In the genomic region with DNA sequence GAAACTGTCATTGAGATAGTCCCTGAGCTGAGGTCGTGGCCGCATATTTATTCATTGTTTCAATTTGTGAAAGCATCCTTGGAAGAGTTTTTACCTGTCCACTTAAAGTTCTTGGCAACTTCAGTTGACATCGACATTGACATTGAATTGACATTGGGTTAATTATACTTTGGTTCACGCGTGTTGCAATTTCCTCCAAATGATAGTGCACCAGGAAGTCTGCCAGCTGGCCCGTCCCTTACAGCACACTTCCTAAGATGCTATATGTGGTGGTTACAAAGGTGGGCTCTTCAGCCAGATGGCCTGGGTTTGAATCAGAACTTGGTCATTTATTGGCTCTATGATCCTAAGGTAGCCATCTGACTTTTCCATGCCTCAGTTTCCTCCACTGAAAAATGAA, we compare ENCODE assay signal across 33 cellular contexts.
"Had no signal": no experiment of that assay in that cellular context is flagged by ENCODE, and none has a peak within 500 bp of the region (broad histone marks: within the 10 kb centered on the region; RNA-seq: fewer than 3 reads in every experiment).

No MANE protein-coding gene starts in this region.

- H3K4me1 ChIP-seq: esophagus muscularis mucosa, foreskin keratinocyte, gastrocnemius medialis had no signal

- H3K27ac ChIP-seq: brain microvascular endothelial cell, esophagus muscularis mucosa, foreskin keratinocyte, gastrocnemius medialis, WERI-Rb-1 had no signal

- H3K36me3 ChIP-seq: brain microvascular endothelial cell, esophagus muscularis mucosa, gastrocnemius medialis, WERI-Rb-1 had no signal

- DNase-seq: activated B cell treated with CpG ODN at 0.5 μM for 24 hours; activated CD4-positive, alpha-beta T cell treated with anti-CD3 and anti-CD28 coated beads for 48 hours; activated CD4-positive, alpha-beta T cell treated with anti-CD3 and anti-CD28 coated beads, Interleukin-2, amount 50 U/mL, for 1 hour; activated CD4-positive, alpha-beta T cell treated with anti-CD3 and anti-CD28 coated beads, Interleukin-2, amount 50 U/mL, for 48 hours; activated CD8-positive, alpha-beta memory T cell treated with anti-CD3 and anti-CD28 coated beads for 24 hours; activated CD8-positive, alpha-beta T cell treated with anti-CD3 and anti-CD28 coated beads for 36 hours; activated effector memory CD4-positive, alpha-beta T cell treated with Interleukin-2 at 50 U/mL for 16 hours; activated gamma-delta T cell treated with Interleukin-2 at 50 U/mL for 16 hours; activated naive CD4-positive, alpha-beta T cell treated with anti-CD3 and anti-CD28 coated beads, Interleukin-2, amount 50 U/mL, for 16 hours; activated naive CD4-positive, alpha-beta T cell treated with Interleukin-2 at 50 U/mL for 16 hours; activated T-cell treated with anti-CD3 and anti-CD28 coated beads, Interleukin-2, amount 50 U/mL, for 4 hours; amniotic stem cell; anterior cingulate cortex; brain microvascular endothelial cell; caudate nucleus; cortex of kidney; dermis blood vessel endothelial cell; effector CD4-positive, alpha-beta T cell; effector memory CD8-positive, alpha-beta T cell; erythroblast; foreskin keratinocyte; gastrocnemius medialis; glutamatergic neuron; T-helper 1 cell; T-helper 17 cell; T1000; WERI-Rb-1 had no signal

- H3K27me3 ChIP-seq: brain microvascular endothelial cell, esophagus muscularis mucosa, foreskin keratinocyte, gastrocnemius medialis had no signal

- FAIRE-seq: astrocyte, bronchial epithelial cell, colon had no signal

- H3K4me3 ChIP-seq: esophagus muscularis mucosa, gastrocnemius medialis had no signal

- ATAC-seq: activated CD4-positive, CD25-positive, alpha-beta regulatory T cell treated with anti-CD3 and anti-CD28 coated beads, Interleukin-2, amount 50 U/mL, for 24 hours; activated CD8-positive, alpha-beta T cell treated with anti-CD3 and anti-CD28 coated beads for 36 hours; activated T-cell treated with anti-CD3 and anti-CD28 coated beads, Interleukin-2, amount 50 U/mL, for 4 hours; activated T-helper 17 cell treated with anti-CD3 and anti-CD28 coated beads, Interleukin-2, amount 50 U/mL, for 72 hours; effector memory CD8-positive, alpha-beta T cell; foreskin keratinocyte; gastrocnemius medialis; T-helper 17 cell had no signal

- H3K9me3 ChIP-seq: esophagus muscularis mucosa, gastrocnemius medialis had no signal
